ENCODE assay signal across 7 cellular contexts in the genomic region with DNA sequence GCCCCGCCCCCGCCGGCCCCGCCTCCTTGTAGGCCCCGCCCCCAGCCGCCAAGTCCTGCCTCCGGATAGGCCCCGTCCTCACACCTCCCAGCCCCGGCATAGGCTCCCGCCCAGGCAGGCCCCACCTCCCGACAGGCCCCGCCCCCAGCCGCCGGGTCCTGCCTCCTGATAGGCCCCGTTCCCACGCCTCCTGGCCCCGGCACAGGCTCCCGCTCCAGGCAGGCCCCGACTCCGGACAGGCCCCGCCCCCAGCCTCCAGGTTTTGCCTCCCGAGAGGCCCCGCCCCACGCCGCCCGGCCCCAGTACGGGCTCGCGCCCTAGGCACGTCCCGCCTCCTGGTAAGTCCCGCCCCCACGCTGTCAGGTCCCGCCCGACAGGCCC. TPM values are rescaled to one million over a fixed set of nuclear protein-coding genes. Genes with fewer than 3 reads are reported as not detected.
DNase-seq lines count a peak whose midpoint lies in the region; ATAC-seq and TF ChIP-seq lines count a peak whose summit lies in the region.

No MANE protein-coding gene starts in this region.

- no peaks in the 10 kb centered on the region for H3K27me3 Mint-ChIP-seq in brain

- H3K4me1 Mint-ChIP-seq in brain, result peaks cover 34% of the 10 kb centered on the region

- H3K9me3 Mint-ChIP-seq in brain, result no peaks in the 10 kb centered on the region

- DNase-seq in NCI-H2081 (lab: John Stamatoyannopoulos, UW) (peak; percentile 93 to 99), UCSD-AML1 (lab: John Stamatoyannopoulos, UW; ENCODE audit: unreplicated experiment) (peak; percentile 95), iPS DF 4.7 (ENCODE audit: extremely low read depth, low spot score) (peak; percentile 30), skeletal muscle cell (ENCODE audit: low read depth) (peak; percentile 94)

- H3K36me3 Mint-ChIP-seq in brain, result no peaks in the 10 kb centered on the region

- no peak overlapping the region for H3K27ac Mint-ChIP-seq in brain

- no peak for TF ChIP-seq CTCF in brain (conservative IDR thresholded peaks at IDR 0.05)

- peak overlapping the region; percentile 80 for H3K4me3 ChIP-seq in skeletal muscle cell (ENCODE audit: low read depth, low read length)

- H3K4me3 Mint-ChIP-seq in brain, result peak overlapping the region; percentile 77 to 83 (median 81)

- ATAC-seq in GM18519 (IDR thresholded peaks at IDR 0.05; ENCODE audit: low FRiP score, unreplicated experiment) (peak; percentile 84), HG03045 (IDR thresholded peaks at IDR 0.05; ENCODE audit: unreplicated experiment) (peak; percentile 93)

RNA-seq across cellular contexts. Expression of a gene that starts 0.2 kb away (rescaled TPM):
- 5.1 TPM for polyA plus RNA-seq in brain (ENCODE audit: insufficient read depth, low read depth, low replicate concordance)

RNA-seq across cellular contexts. Expression of a gene that starts 44.7 kb away (rescaled TPM):
- polyA plus RNA-seq in brain (ENCODE audit: insufficient read depth, low read depth, low replicate concordance), result 102 TPM

Comparison
In these comparisons a context has a peak if more than half of its experiments do, and no peak if none do; other contexts are left out.
1. Peak in every context shown above with its lines: DNase-seq, ATAC-seq and H3K4me3 ChIP-seq.
2. DNase-seq: peak in every context shown above with its lines; median percentile 96 in NCI-H2081; 95 in UCSD-AML1; 94 in skeletal muscle cell; 30 in iPS DF 4.7.